In the genomic region with DNA sequence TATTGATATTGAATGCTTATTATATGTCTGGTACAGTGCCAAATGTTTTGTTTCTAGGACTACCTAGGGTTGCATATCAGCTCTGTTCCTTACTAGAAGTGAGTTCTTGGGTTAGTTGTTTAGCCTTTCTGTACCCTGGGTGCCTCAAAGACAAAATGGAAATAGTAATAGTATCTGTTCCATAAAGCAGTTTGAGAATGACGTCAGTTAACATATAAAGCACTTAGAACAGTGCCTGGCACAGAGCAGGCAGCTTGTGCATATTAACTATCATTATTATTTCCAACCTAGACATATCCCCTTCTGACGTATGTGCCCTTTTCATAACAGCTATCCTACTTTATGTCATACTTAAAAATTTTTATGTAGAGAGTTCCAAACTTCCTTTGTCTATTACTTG, we compare ENCODE assay signal across 26 cellular contexts. TPM values are rescaled to one million over a fixed set of nuclear protein-coding genes. Genes with fewer than 3 reads are reported as not detected.
"Had no signal": no experiment of that assay in that cellular context is flagged by ENCODE, and none has a peak within 500 bp of the region (broad histone marks: within the 10 kb centered on the region; RNA-seq: fewer than 3 reads in every experiment).

No MANE protein-coding gene starts in this region.

- H3K36me3 ChIP-seq: left lung, lower lobe of right lung, ovary, sigmoid colon, thyroid gland, upper lobe of right lung had no signal

- ATAC-seq: left colon; mucosa of descending colon; naive thymus-derived CD4-positive, alpha-beta T cell; natural killer cell treated with Interleukin-12 subunit alpha and Interleukin-12 subunit beta and Interleukin-15 and Interleukin-18, amount 100 ng/mL, for 72 hours; right cardiac atrium; stimulated activated memory B cell treated with anti-CD40 and anti-IgM and Interleukin-4, amounts not matched to agents 10 μg/mL and 1 μg/mL and 100 μg/mL, for 72 hours; stimulated activated naive CD8-positive, alpha-beta T cell treated with anti-CD3 and anti-CD28 coated beads, Interleukin-15, amount 100 ng/mL, for 72 hours had no signal

- H3K27me3 ChIP-seq: left lung, ovary, sigmoid colon, thyroid gland, upper lobe of right lung had no signal

- H3K4me3 ChIP-seq: left lung, lower lobe of right lung, mucosa of descending colon, ovary, sigmoid colon, thyroid gland, upper lobe of right lung had no signal

- H3K9me3 ChIP-seq: left lung, lower lobe of right lung, mucosa of descending colon, ovary, sigmoid colon, thyroid gland, upper lobe of right lung had no signal

- H3K27ac ChIP-seq: lower lobe of right lung, ovary, sigmoid colon, thyroid gland, upper lobe of right lung had no signal

- H3K4me1 ChIP-seq: thyroid gland had no signal

- DNase-seq: head of caudate nucleus; hippocampal formation; kidney glomerular epithelial cell; left colon; left lung; lower lobe of right lung; mammary epithelial cell; midbrain; mucosa of descending colon; naive thymus-derived CD4-positive, alpha-beta T cell; ovary; retina; right cardiac atrium; sigmoid colon; stimulated activated CD4-positive, alpha-beta T cell treated with anti-CD3 and anti-CD28 coated beads, Interleukin-1b, Interleukin-23, amount 100 ng/mL, for 48 hours; stimulated activated CD4-positive, alpha-beta T cell treated with anti-CD3 and anti-CD28 coated beads, Interleukin-2, amount 100 ng/mL, for 48 hours; stimulated activated CD4-positive, alpha-beta T cell treated with anti-CD3 and anti-CD28 coated beads, Interleukin-4, amount 100 ng/mL, for 4 hours; stimulated activated CD8-positive, alpha-beta memory T cell treated with anti-CD3 and anti-CD28 coated beads, Interleukin-4, amount 100 ng/mL, for 48 hours; stimulated activated naive CD4-positive, alpha-beta T cell treated with Interleukin-2 at 50 U/mL for 16 hours; stimulated activated naive CD8-positive, alpha-beta T cell treated with anti-CD3 and anti-CD28 coated beads, Interleukin-15, amount 100 ng/mL, for 72 hours; substantia nigra; thyroid gland; trophoblast cell; upper lobe of right lung had no signal

RNA-seq across cellular contexts. Expression of a gene that starts 42.8 kb away (rescaled TPM):
- total RNA-seq: naive thymus-derived CD4-positive, alpha-beta T cell; natural killer cell treated with Interleukin-12 subunit alpha and Interleukin-12 subunit beta and Interleukin-15 and Interleukin-18, amount 100 ng/mL, for 72 hours had no signal
- polyA plus RNA-seq: naive thymus-derived CD4-positive, alpha-beta T cell had no signal
